In the genomic region with DNA sequence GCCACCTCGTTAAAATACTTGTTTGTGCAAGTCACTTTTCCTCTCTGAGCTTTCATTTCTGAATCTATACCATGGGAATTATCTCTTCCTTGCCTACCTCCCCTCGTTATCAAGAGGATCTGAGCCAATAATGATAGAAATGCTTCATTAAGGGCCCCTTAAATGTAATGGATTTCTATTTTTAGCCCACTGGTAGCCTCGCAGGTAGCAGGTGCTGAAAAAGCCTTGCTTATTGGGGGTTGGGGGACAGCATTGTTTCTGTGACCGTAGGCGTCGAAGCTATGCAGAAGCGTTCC, we compare ENCODE assay signal across 8 cellular contexts. TPM values are rescaled to one million over a fixed set of nuclear protein-coding genes. Genes with fewer than 3 reads are reported as not detected.
A peak's percentile ranks its signal among the peaks of the same experiment; 100 is the strongest.
DNase-seq lines count a peak whose midpoint lies in the region; ATAC-seq and TF ChIP-seq lines count a peak whose summit lies in the region.

No MANE protein-coding gene starts in this region.

- DNase-seq in Caco-2 (no peak), NCI-H1105 (lab: John Stamatoyannopoulos, UW) (peak; percentile 90), endothelial cell (ENCODE audit: low spot score) (no peak), osteocyte (ENCODE audit: extremely low spot score, unreplicated experiment) (no peak), HEK293T (ENCODE audit: extremely low spot score) (no peak), amniotic stem cell (lab: John Stamatoyannopoulos, UW) (no peak)

- ATAC-seq in GM19328 (IDR thresholded peaks at IDR 0.05; ENCODE audit: unreplicated experiment) (no peak), GM18520 (IDR thresholded peaks at IDR 0.05; ENCODE audit: unreplicated experiment) (no peak)

- BruUV-seq in Caco-2 (replicated peaks; lab: Mats Ljungman, UMichigan), result TSS peak; percentile 96

- TF ChIP-seq CTCF in Caco-2 (IDR thresholded peaks at IDR 0.05; ENCODE audit: insufficient read depth in 1 of 2, low read depth in 1 of 2, low read length in 1 of 2, severe bottlenecking in 1 of 2, unreplicated experiment in 1 of 2), result no peak
- TF ChIP-seq CTCF in endothelial cell (IDR thresholded peaks at IDR 0.05; ENCODE audit: unreplicated experiment), result no peak
- TF ChIP-seq CTCF in osteocyte (IDR thresholded peaks at IDR 0.05), result no peak

- H3K27ac Mint-ChIP-seq in Caco-2 (ENCODE audit: unreplicated experiment), result peak overlapping the region; percentile 60
- no peak overlapping the region for H3K27ac Mint-ChIP-seq in endothelial cell (ENCODE audit: unreplicated experiment)
- H3K27ac Mint-ChIP-seq in osteocyte (ENCODE audit: unreplicated experiment), result no peak overlapping the region

- intact Hi-C loops in Caco-2 (cut with micrococcal nuclease; ENCODE audit: unreplicated experiment), result loop anchor here (5.0 kb wide), 1 partner anchor 91 kb away; no protein-coding TSS in a partner anchor

- CTCF ChIA-PET in Caco-2 (lab: Charles Lee) (interaction anchor here (0.6 to 1.6 kb wide), 9 partner anchors 20 to 486 kb away, joined by 3 to 6 read pairs (median 4); no protein-coding TSS in a partner anchor), HEK293T (lab: Yijun Ruan, JAX) (interaction anchor here (0.8 to 1.0 kb wide), 2 partner anchors 101 to 191 kb away, joined by 3 to 5 read pairs; no protein-coding TSS in a partner anchor)

- H3K4me3 Mint-ChIP-seq in Caco-2 (ENCODE audit: unreplicated experiment) (peak overlapping the region; percentile 84), endothelial cell (ENCODE audit: unreplicated experiment) (peak overlapping the region; percentile 88), osteocyte (ENCODE audit: unreplicated experiment) (peak overlapping the region; percentile 86)

- no peaks in the 10 kb centered on the region for H3K27me3 ChIP-seq in Caco-2 (replicated peaks; ENCODE audit: control insufficient read depth, insufficient read depth, low read length)

- POLR2A ChIA-PET in Caco-2 (lab: Charles Lee), result interaction anchor here (0.6 to 2.0 kb wide), 12 partner anchors 12 to 213 kb away, joined by 3 to 12 read pairs (median 4); no protein-coding TSS in a partner anchor
- POLR2A ChIA-PET in HEK293T (lab: Yijun Ruan, JAX), result interaction anchor here (0.7 to 2.9 kb wide), 27 partner anchors 10 to 223 kb away, joined by 3 to 12 read pairs (median 5); a partner anchor contains a TSS

- H3K4me1 Mint-ChIP-seq in Caco-2 (ENCODE audit: low read depth, unreplicated experiment), result peaks cover 31% of the 10 kb centered on the region
- H3K4me1 Mint-ChIP-seq in endothelial cell (ENCODE audit: unreplicated experiment), result peaks cover 24% of the 10 kb centered on the region
- peaks cover 32% of the 10 kb centered on the region for H3K4me1 Mint-ChIP-seq in osteocyte (ENCODE audit: unreplicated experiment)

- H3K36me3 ChIP-seq in Caco-2 (ENCODE audit: control insufficient read depth, insufficient read depth, low read length), result no peaks in the 10 kb centered on the region

- peak overlapping the region; percentile 89 for H3K4me3 ChIP-seq in Caco-2 (ENCODE audit: low read depth, low read length)

- H3K36me3 Mint-ChIP-seq in Caco-2 (ENCODE audit: insufficient read depth, unreplicated experiment) (peaks cover 9% of the 10 kb centered on the region), endothelial cell (ENCODE audit: low read depth, unreplicated experiment) (no peaks in the 10 kb centered on the region), osteocyte (ENCODE audit: unreplicated experiment) (no peaks in the 10 kb centered on the region)

- H3K9me3 Mint-ChIP-seq in Caco-2 (ENCODE audit: unreplicated experiment), result peaks cover 4% of the 10 kb centered on the region
- H3K9me3 Mint-ChIP-seq in endothelial cell (ENCODE audit: unreplicated experiment), result no peaks in the 10 kb centered on the region
- no peaks in the 10 kb centered on the region for H3K9me3 Mint-ChIP-seq in osteocyte (ENCODE audit: unreplicated experiment)

- H3K4me1 ChIP-seq in Caco-2, result peaks cover 39% of the 10 kb centered on the region

- H3K9me3 ChIP-seq in Caco-2, result no peaks in the 10 kb centered on the region

- H3K27me3 Mint-ChIP-seq in Caco-2 (ENCODE audit: insufficient read depth, unreplicated experiment) (no peaks in the 10 kb centered on the region), endothelial cell (ENCODE audit: unreplicated experiment) (peaks cover 5% of the 10 kb centered on the region), osteocyte (ENCODE audit: unreplicated experiment) (no peaks in the 10 kb centered on the region)

TF ChIP-seq in HEK293T, 16 proteins besides CTCF, POLR2A, EP300 and RAD21:
- TF ChIP-seq L3MBTL2 (conservative IDR thresholded peaks at IDR 0.05), result no peak
- no peak for TF ChIP-seq BHLHE40 (IDR thresholded peaks at IDR 0.05; ENCODE audit: borderline replicate concordance)
- TF ChIP-seq, protein P1, sequence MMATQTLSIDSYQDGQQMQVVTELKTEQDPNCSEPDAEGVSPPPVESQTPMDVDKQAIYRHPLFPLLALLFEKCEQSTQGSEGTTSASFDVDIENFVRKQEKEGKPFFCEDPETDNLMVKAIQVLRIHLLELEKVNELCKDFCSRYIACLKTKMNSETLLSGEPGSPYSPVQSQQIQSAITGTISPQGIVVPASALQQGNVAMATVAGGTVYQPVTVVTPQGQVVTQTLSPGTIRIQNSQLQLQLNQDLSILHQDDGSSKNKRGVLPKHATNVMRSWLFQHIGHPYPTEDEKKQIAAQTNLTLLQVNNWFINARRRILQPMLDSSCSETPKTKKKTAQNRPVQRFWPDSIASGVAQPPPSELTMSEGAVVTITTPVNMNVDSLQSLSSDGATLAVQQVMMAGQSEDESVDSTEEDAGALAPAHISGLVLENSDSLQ (IDR thresholded peaks at IDR 0.05), result no peak
- TF ChIP-seq FOXA1 (IDR thresholded peaks at IDR 0.05), result no peak
- TF ChIP-seq TARDBP (IDR thresholded peaks at IDR 0.05), result no peak
- TF ChIP-seq LEF1 (IDR thresholded peaks at IDR 0.05; ENCODE audit: borderline replicate concordance), result no peak
- TF ChIP-seq NFRKB (IDR thresholded peaks at IDR 0.05), result no peak
- TF ChIP-seq ZNF384 (IDR thresholded peaks at IDR 0.05), result no peak
- TF ChIP-seq SP1 (IDR thresholded peaks at IDR 0.05), result no peak
- TF ChIP-seq FOXK2 (IDR thresholded peaks at IDR 0.05), result no peak
- TF ChIP-seq CTBP1 (IDR thresholded peaks at IDR 0.05; ENCODE audit: borderline replicate concordance), result no peak

RNA-seq across cellular contexts. Expression of a gene that starts 0.5 kb away (rescaled TPM):
- total RNA-seq in Caco-2 (2022) (43.1 and 48.0 TPM in 2 replicates), endothelial cell (ENCODE audit: unreplicated experiment) (67.8 TPM), osteocyte (38.0 and 40.6 TPM in 2 replicates)
